2 cellular contexts compared by ENCODE assay signal in genomic region chr10:21747809-21748208, GRCh38.
TF ChIP-seq lines count a peak whose summit lies in the region.

No MANE protein-coding gene starts in this region.

TF ChIP-seq in K562, 482 proteins besides CTCF, POLR2A, EP300 and RAD21:
- TF ChIP-seq MAFK (IDR thresholded peaks at IDR 0.05; ENCODE audit: low read length), result no peak

TF ChIP-seq in HepG2, 621 proteins besides CTCF, POLR2A, EP300 and RAD21:
- no peak for TF ChIP-seq TAF1 (CRISPR knock-in tag; IDR thresholded peaks at IDR 0.05)
- TF ChIP-seq AHDC1 (CRISPR knock-in tag; IDR thresholded peaks at IDR 0.05; ENCODE audit: borderline replicate concordance), result no peak
- TF ChIP-seq ZBTB46 (CRISPR knock-in tag; IDR thresholded peaks at IDR 0.05; ENCODE audit: borderline replicate concordance), result no peak
